Comparison of ENCODE assay signal across 12 cellular contexts in the genomic region with DNA sequence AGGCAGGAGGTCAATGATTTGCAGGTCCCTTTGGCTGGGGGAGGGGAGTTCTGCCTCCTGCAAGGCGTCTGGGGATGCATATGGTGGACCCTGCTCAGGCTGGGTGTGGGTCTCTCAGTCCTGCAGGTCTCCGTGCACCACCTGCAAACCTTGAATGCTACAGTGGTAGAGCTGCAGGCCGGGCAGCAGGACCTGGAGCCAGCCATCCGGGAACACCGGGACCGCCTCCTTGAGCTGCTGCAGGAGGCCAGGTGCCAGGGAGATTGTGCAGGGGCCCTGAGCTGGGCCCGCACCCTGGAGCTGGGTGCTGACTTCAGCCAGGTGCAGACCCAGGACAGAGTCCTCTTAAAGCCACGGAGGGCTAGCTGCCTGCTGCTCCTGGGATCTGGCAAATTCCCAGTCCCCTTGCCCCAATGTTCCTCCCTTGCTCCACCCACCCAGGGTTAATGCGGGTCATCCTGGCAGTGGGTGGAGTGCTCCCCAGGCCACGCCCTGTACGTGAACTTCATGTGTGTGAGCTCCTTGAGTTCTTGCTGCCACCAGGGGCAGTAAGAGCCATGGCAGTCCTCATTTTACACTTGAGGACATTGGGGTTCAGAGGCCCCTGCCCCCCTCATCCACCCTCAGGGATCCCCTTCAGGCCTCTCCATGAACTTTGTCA. TPM values are rescaled to one million over a fixed set of nuclear protein-coding genes. Genes with fewer than 3 reads are reported as not detected.
DNase-seq lines count a peak whose midpoint lies in the region; ATAC-seq and TF ChIP-seq lines count a peak whose summit lies in the region.
"Had no signal": no experiment of that assay in that cellular context is flagged by ENCODE, and none has a peak within 500 bp of the region (broad histone marks: within the 10 kb centered on the region; RNA-seq: fewer than 3 reads in every experiment).

No MANE protein-coding gene starts in this region.

- DNase-seq in DMS 273 (lab: John Stamatoyannopoulos, UW; ENCODE audit: unreplicated experiment), result peak; percentile 52
- no peak for DNase-seq in DMS 273 treated with DMSO at 0.1 percent for 48 hours (lab: John Stamatoyannopoulos, UW)
- peak; percentile 7 for DNase-seq in NCI-H774 (lab: John Stamatoyannopoulos, UW)
- peak; percentile 29 to 47 for DNase-seq in erythroblast (lab: John Stamatoyannopoulos, UW)
- peak; percentile 58 for DNase-seq in posterior vena cava (ENCODE audit: low spot score)
- no peak for DNase-seq in amniotic stem cell (lab: John Stamatoyannopoulos, UW)
- DNase-seq: effector memory CD8-positive, alpha-beta T cell; KG1 had no signal

- H3K27me3 Mint-ChIP-seq in stimulated activated memory B cell treated with anti-CD40 and anti-IgM and Interleukin-4, amounts not matched to agents 10 μg/mL and 1 μg/mL and 100 μg/mL, for 72 hours, result peaks cover 19% of the 10 kb centered on the region

- H3K4me1 Mint-ChIP-seq in stimulated activated memory B cell treated with anti-CD40 and anti-IgM and Interleukin-4, amounts not matched to agents 10 μg/mL and 1 μg/mL and 100 μg/mL, for 72 hours, result no peaks in the 10 kb centered on the region

- H3K9me3 Mint-ChIP-seq in stimulated activated memory B cell treated with anti-CD40 and anti-IgM and Interleukin-4, amounts not matched to agents 10 μg/mL and 1 μg/mL and 100 μg/mL, for 72 hours, result no peaks in the 10 kb centered on the region
- H3K9me3 Mint-ChIP-seq: activated naive CD4-positive, alpha-beta T cell treated with anti-CD3 and anti-CD28 coated beads, Interleukin-2, amount 50 U/mL, for 72 hours; effector memory CD8-positive, alpha-beta T cell had no signal

- TF ChIP-seq POLR2A in erythroblast (IDR thresholded peaks at IDR 0.05; ENCODE audit: low read length), result no peak

- no peak overlapping the region for H3K4me3 Mint-ChIP-seq in stimulated activated memory B cell treated with anti-CD40 and anti-IgM and Interleukin-4, amounts not matched to agents 10 μg/mL and 1 μg/mL and 100 μg/mL, for 72 hours
- H3K4me3 Mint-ChIP-seq: effector memory CD8-positive, alpha-beta T cell had no signal

- intact Hi-C loops in posterior vena cava (cut with DNase I), result no loop called here

- no peak overlapping the region for H3K27ac Mint-ChIP-seq in stimulated activated memory B cell treated with anti-CD40 and anti-IgM and Interleukin-4, amounts not matched to agents 10 μg/mL and 1 μg/mL and 100 μg/mL, for 72 hours
- H3K27ac Mint-ChIP-seq: activated naive CD4-positive, alpha-beta T cell treated with anti-CD3 and anti-CD28 coated beads, Interleukin-2, amount 50 U/mL, for 72 hours; effector memory CD8-positive, alpha-beta T cell had no signal

- no peaks in the 10 kb centered on the region for H3K36me3 Mint-ChIP-seq in stimulated activated memory B cell treated with anti-CD40 and anti-IgM and Interleukin-4, amounts not matched to agents 10 μg/mL and 1 μg/mL and 100 μg/mL, for 72 hours
- H3K36me3 Mint-ChIP-seq: activated naive CD4-positive, alpha-beta T cell treated with anti-CD3 and anti-CD28 coated beads, Interleukin-2, amount 50 U/mL, for 72 hours had no signal

- ATAC-seq in stimulated activated memory B cell treated with anti-CD40 and anti-IgM and Interleukin-4, amounts not matched to agents 10 μg/mL and 1 μg/mL and 100 μg/mL, for 72 hours, result no peak
- no peak for ATAC-seq in GM21737 (IDR thresholded peaks at IDR 0.05; ENCODE audit: unreplicated experiment)
- ATAC-seq: effector memory CD8-positive, alpha-beta T cell; sciatic nerve had no signal

RNA-seq across cellular contexts. Expression of a gene that starts 3.1 kb away (rescaled TPM):
- total RNA-seq in posterior vena cava, result 1 to 10 TPM in 1 of 2 donors, under 1 TPM in 1; 0.28 to 2.2 TPM

RNA-seq across cellular contexts. Expression of a gene that starts 19.8 kb away (rescaled TPM):
- total RNA-seq in posterior vena cava, result 10 to 100 TPM; 10.5 to 17.9 TPM
- total RNA-seq: activated naive CD4-positive, alpha-beta T cell treated with anti-CD3 and anti-CD28 coated beads, Interleukin-2, amount 50 U/mL, for 72 hours had no signal

Comparison
In these comparisons a context has a peak if more than half of its experiments do, and no peak if none do; other contexts are left out.
1. DNase-seq: peak in DMS 273 (single experiment), NCI-H774 (single experiment), erythroblast (2 of 2) and posterior vena cava (single experiment); none in DMS 273 treated with DMSO at 0.1 percent for 48 hours (single experiment) and amniotic stem cell (single experiment).